2 cellular contexts compared by ENCODE assay signal in the genomic region with DNA sequence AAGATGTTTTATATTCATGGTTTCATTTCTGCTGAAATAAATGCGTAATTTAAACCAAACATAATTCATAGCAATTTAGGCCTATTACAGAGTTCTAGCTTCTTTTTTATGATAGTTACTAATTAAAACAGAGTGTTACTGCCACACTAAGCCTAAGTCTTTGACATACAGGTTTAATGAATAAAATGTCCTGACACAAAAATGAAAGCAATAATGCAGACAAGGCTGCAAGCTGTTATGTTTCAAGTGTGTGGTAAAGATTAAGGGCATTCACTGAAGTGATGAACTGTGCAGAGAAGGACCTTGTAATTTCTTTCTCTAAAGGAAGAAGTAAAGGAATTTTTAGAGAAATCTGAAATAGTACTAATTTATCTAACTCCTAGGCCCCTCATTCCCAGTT.
TF ChIP-seq lines count a peak whose summit lies in the region.

No MANE protein-coding gene starts in this region.

TF ChIP-seq in GM23338, 12 proteins besides CTCF, POLR2A, EP300 and RAD21 (continues in another document):
- TF ChIP-seq EZH2 (IDR thresholded peaks at IDR 0.05; ENCODE audit: low read depth, unreplicated experiment), result no peak
- TF ChIP-seq EZH2phosphoT487 (IDR thresholded peaks at IDR 0.05; ENCODE audit: unreplicated experiment), result no peak
- TF ChIP-seq NANOG (IDR thresholded peaks at IDR 0.05; ENCODE audit: borderline replicate concordance), result no peak
- TF ChIP-seq, protein P1, sequence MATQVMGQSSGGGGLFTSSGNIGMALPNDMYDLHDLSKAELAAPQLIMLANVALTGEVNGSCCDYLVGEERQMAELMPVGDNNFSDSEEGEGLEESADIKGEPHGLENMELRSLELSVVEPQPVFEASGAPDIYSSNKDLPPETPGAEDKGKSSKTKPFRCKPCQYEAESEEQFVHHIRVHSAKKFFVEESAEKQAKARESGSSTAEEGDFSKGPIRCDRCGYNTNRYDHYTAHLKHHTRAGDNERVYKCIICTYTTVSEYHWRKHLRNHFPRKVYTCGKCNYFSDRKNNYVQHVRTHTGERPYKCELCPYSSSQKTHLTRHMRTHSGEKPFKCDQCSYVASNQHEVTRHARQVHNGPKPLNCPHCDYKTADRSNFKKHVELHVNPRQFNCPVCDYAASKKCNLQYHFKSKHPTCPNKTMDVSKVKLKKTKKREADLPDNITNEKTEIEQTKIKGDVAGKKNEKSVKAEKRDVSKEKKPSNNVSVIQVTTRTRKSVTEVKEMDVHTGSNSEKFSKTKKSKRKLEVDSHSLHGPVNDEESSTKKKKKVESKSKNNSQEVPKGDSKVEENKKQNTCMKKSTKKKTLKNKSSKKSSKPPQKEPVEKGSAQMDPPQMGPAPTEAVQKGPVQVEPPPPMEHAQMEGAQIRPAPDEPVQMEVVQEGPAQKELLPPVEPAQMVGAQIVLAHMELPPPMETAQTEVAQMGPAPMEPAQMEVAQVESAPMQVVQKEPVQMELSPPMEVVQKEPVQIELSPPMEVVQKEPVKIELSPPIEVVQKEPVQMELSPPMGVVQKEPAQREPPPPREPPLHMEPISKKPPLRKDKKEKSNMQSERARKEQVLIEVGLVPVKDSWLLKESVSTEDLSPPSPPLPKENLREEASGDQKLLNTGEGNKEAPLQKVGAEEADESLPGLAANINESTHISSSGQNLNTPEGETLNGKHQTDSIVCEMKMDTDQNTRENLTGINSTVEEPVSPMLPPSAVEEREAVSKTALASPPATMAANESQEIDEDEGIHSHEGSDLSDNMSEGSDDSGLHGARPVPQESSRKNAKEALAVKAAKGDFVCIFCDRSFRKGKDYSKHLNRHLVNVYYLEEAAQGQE (IDR thresholded peaks at IDR 0.05; ENCODE audit: unreplicated experiment), result no peak
- TF ChIP-seq, protein P2, sequence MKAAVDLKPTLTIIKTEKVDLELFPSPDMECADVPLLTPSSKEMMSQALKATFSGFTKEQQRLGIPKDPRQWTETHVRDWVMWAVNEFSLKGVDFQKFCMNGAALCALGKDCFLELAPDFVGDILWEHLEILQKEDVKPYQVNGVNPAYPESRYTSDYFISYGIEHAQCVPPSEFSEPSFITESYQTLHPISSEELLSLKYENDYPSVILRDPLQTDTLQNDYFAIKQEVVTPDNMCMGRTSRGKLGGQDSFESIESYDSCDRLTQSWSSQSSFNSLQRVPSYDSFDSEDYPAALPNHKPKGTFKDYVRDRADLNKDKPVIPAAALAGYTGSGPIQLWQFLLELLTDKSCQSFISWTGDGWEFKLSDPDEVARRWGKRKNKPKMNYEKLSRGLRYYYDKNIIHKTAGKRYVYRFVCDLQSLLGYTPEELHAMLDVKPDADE (IDR thresholded peaks at IDR 0.05), result no peak
- TF ChIP-seq JUNB (IDR thresholded peaks at IDR 0.05; ENCODE audit: unreplicated experiment), result no peak
- TF ChIP-seq ZNF114 (CRISPR knock-in tag; IDR thresholded peaks at IDR 0.05), result no peak
- TF ChIP-seq POLR2AphosphoS5 (IDR thresholded peaks at IDR 0.05; ENCODE audit: low read depth), result no peak
- TF ChIP-seq STAT1 (IDR thresholded peaks at IDR 0.05; ENCODE audit: unreplicated experiment), result no peak
- TF ChIP-seq, protein P3, sequence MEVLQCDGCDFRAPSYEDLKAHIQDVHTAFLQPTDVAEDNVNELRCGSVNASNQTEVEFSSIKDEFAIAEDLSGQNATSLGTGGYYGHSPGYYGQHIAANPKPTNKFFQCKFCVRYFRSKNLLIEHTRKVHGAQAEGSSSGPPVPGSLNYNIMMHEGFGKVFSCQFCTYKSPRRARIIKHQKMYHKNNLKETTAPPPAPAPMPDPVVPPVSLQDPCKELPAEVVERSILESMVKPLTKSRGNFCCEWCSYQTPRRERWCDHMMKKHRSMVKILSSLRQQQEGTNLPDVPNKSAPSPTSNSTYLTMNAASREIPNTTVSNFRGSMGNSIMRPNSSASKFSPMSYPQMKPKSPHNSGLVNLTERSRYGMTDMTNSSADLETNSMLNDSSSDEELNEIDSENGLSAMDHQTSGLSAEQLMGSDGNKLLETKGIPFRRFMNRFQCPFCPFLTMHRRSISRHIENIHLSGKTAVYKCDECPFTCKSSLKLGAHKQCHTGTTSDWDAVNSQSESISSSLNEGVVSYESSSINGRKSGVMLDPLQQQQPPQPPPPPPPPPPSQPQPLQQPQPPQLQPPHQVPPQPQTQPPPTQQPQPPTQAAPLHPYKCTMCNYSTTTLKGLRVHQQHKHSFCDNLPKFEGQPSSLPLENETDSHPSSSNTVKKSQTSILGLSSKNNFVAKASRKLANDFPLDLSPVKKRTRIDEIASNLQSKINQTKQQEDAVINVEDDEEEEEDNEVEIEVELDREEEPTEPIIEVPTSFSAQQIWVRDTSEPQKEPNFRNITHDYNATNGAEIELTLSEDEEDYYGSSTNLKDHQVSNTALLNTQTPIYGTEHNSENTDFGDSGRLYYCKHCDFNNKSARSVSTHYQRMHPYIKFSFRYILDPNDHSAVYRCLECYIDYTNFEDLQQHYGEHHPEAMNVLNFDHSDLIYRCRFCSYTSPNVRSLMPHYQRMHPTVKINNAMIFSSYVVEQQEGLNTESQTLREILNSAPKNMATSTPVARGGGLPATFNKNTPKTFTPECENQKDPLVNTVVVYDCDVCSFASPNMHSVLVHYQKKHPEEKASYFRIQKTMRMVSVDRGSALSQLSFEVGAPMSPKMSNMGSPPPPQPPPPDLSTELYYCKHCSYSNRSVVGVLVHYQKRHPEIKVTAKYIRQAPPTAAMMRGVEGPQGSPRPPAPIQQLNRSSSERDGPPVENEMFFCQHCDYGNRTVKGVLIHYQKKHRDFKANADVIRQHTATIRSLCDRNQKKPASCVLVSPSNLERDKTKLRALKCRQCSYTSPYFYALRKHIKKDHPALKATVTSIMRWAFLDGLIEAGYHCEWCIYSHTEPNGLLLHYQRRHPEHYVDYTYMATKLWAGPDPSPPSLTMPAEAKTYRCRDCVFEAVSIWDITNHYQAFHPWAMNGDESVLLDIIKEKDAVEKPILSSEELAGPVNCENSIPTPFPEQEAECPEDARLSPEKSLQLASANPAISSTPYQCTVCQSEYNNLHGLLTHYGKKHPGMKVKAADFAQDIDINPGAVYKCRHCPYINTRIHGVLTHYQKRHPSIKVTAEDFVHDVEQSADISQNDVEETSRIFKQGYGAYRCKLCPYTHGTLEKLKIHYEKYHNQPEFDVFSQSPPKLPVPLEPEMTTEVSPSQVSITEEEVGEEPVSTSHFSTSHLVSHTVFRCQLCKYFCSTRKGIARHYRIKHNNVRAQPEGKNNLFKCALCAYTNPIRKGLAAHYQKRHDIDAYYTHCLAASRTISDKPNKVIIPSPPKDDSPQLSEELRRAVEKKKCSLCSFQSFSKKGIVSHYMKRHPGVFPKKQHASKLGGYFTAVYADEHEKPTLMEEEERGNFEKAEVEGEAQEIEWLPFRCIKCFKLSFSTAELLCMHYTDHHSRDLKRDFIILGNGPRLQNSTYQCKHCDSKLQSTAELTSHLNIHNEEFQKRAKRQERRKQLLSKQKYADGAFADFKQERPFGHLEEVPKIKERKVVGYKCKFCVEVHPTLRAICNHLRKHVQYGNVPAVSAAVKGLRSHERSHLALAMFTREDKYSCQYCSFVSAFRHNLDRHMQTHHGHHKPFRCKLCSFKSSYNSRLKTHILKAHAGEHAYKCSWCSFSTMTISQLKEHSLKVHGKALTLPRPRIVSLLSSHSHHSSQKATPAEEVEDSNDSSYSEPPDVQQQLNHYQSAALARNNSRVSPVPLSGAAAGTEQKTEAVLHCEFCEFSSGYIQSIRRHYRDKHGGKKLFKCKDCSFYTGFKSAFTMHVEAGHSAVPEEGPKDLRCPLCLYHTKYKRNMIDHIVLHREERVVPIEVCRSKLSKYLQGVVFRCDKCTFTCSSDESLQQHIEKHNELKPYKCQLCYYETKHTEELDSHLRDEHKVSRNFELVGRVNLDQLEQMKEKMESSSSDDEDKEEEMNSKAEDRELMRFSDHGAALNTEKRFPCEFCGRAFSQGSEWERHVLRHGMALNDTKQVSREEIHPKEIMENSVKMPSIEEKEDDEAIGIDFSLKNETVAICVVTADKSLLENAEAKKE (CRISPR knock-in tag; IDR thresholded peaks at IDR 0.05), result no peak

TF ChIP-seq in WTC11, 78 proteins besides CTCF, POLR2A, EP300 and RAD21:
- TF ChIP-seq SOX15 (CRISPR knock-in tag; IDR thresholded peaks at IDR 0.05), result no peak
- no peak for TF ChIP-seq NFYB (CRISPR knock-in tag; conservative IDR thresholded peaks at IDR 0.05; ENCODE audit: low read depth)
- no peak for TF ChIP-seq ZNF317 (CRISPR knock-in tag; IDR thresholded peaks at IDR 0.05; ENCODE audit: borderline replicate concordance, low read depth)
- no peak for TF ChIP-seq ZNF396 (CRISPR knock-in tag; IDR thresholded peaks at IDR 0.05; ENCODE audit: borderline replicate concordance)
- TF ChIP-seq SMAD4 (CRISPR knock-in tag; IDR thresholded peaks at IDR 0.05), result no peak
- TF ChIP-seq, protein P4, sequence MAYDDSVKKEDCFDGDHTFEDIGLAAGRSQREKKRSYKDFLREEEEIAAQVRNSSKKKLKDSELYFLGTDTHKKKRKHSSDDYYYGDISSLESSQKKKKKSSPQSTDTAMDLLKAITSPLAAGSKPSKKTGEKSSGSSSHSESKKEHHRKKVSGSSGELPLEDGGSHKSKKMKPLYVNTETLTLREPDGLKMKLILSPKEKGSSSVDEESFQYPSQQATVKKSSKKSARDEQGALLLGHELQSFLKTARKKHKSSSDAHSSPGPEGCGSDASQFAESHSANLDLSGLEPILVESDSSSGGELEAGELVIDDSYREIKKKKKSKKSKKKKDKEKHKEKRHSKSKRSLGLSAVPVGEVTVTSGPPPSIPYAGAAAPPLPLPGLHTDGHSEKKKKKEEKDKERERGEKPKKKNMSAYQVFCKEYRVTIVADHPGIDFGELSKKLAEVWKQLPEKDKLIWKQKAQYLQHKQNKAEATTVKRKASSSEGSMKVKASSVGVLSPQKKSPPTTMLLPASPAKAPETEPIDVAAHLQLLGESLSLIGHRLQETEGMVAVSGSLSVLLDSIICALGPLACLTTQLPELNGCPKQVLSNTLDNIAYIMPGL (CRISPR knock-in tag; IDR thresholded peaks at IDR 0.05), result no peak
- TF ChIP-seq ZNF263 (CRISPR knock-in tag; IDR thresholded peaks at IDR 0.05; ENCODE audit: low read depth), result no peak
- no peak for TF ChIP-seq PRRX2 (CRISPR knock-in tag; IDR thresholded peaks at IDR 0.05)
- TF ChIP-seq MYBL2 (CRISPR knock-in tag; IDR thresholded peaks at IDR 0.05), result no peak
- TF ChIP-seq, protein P5, sequence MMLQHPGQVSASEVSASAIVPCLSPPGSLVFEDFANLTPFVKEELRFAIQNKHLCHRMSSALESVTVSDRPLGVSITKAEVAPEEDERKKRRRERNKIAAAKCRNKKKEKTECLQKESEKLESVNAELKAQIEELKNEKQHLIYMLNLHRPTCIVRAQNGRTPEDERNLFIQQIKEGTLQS (CRISPR knock-in tag; conservative IDR thresholded peaks at IDR 0.05), result no peak
- no peak for TF ChIP-seq CREM (CRISPR knock-in tag; IDR thresholded peaks at IDR 0.05)
- TF ChIP-seq, protein P6, sequence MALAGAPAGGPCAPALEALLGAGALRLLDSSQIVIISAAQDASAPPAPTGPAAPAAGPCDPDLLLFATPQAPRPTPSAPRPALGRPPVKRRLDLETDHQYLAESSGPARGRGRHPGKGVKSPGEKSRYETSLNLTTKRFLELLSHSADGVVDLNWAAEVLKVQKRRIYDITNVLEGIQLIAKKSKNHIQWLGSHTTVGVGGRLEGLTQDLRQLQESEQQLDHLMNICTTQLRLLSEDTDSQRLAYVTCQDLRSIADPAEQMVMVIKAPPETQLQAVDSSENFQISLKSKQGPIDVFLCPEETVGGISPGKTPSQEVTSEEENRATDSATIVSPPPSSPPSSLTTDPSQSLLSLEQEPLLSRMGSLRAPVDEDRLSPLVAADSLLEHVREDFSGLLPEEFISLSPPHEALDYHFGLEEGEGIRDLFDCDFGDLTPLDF (CRISPR knock-in tag; IDR thresholded peaks at IDR 0.05), result no peak
- TF ChIP-seq, protein P7, sequence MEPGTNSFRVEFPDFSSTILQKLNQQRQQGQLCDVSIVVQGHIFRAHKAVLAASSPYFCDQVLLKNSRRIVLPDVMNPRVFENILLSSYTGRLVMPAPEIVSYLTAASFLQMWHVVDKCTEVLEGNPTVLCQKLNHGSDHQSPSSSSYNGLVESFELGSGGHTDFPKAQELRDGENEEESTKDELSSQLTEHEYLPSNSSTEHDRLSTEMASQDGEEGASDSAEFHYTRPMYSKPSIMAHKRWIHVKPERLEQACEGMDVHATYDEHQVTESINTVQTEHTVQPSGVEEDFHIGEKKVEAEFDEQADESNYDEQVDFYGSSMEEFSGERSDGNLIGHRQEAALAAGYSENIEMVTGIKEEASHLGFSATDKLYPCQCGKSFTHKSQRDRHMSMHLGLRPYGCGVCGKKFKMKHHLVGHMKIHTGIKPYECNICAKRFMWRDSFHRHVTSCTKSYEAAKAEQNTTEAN (CRISPR knock-in tag; IDR thresholded peaks at IDR 0.05), result no peak
- TF ChIP-seq NFATC4 (CRISPR knock-in tag; IDR thresholded peaks at IDR 0.05), result no peak
- TF ChIP-seq, protein P8, sequence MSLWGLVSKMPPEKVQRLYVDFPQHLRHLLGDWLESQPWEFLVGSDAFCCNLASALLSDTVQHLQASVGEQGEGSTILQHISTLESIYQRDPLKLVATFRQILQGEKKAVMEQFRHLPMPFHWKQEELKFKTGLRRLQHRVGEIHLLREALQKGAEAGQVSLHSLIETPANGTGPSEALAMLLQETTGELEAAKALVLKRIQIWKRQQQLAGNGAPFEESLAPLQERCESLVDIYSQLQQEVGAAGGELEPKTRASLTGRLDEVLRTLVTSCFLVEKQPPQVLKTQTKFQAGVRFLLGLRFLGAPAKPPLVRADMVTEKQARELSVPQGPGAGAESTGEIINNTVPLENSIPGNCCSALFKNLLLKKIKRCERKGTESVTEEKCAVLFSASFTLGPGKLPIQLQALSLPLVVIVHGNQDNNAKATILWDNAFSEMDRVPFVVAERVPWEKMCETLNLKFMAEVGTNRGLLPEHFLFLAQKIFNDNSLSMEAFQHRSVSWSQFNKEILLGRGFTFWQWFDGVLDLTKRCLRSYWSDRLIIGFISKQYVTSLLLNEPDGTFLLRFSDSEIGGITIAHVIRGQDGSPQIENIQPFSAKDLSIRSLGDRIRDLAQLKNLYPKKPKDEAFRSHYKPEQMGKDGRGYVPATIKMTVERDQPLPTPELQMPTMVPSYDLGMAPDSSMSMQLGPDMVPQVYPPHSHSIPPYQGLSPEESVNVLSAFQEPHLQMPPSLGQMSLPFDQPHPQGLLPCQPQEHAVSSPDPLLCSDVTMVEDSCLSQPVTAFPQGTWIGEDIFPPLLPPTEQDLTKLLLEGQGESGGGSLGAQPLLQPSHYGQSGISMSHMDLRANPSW (CRISPR knock-in tag; conservative IDR thresholded peaks at IDR 0.05; ENCODE audit: low read depth), result no peak
- no peak for TF ChIP-seq ZNF423 (CRISPR knock-in tag; IDR thresholded peaks at IDR 0.05)
- TF ChIP-seq, protein P9, sequence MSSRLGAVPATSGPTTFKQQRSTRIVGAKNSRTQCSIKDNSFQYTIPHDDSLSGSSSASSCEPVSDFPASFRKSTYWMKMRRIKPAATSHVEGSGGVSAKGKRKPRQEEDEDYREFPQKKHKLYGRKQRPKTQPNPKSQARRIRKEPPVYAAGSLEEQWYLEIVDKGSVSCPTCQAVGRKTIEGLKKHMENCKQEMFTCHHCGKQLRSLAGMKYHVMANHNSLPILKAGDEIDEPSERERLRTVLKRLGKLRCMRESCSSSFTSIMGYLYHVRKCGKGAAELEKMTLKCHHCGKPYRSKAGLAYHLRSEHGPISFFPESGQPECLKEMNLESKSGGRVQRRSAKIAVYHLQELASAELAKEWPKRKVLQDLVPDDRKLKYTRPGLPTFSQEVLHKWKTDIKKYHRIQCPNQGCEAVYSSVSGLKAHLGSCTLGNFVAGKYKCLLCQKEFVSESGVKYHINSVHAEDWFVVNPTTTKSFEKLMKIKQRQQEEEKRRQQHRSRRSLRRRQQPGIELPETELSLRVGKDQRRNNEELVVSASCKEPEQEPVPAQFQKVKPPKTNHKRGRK (CRISPR knock-in tag; IDR thresholded peaks at IDR 0.05; ENCODE audit: borderline replicate concordance), result no peak
